In genomic region chr18:37511933-37512332, GRCh38 we compare ENCODE assay signal across 4 cellular contexts. TPM values are rescaled to one million over a fixed set of nuclear protein-coding genes. Genes with fewer than 3 reads are reported as not detected.
"Had no signal": no experiment of that assay in that cellular context is flagged by ENCODE, and none has a peak within 500 bp of the region (broad histone marks: within the 10 kb centered on the region; RNA-seq: fewer than 3 reads in every experiment).

No MANE protein-coding gene starts in this region.

- H3K4me2 ChIP-seq: GM23338 had no signal

- H3K4me3 Mint-ChIP-seq: GM23338, H9 had no signal

- H2AFZ ChIP-seq: GM23338 had no signal

- DNase-seq: H9, HCEC 1CT, IMR-90 had no signal

- H3K27ac Mint-ChIP-seq: GM23338 had no signal

- H3K4me3 ChIP-seq: GM23338 had no signal

- ATAC-seq: GM23338 had no signal

RNA-seq across cellular contexts. Expression of gene CELF4, which starts 53.7 kb away (rescaled TPM):
- polyA plus RNA-seq: IMR-90 had no signal
